ENCODE assay signal across 18 cellular contexts in genomic region chr10:95332666-95333249, GRCh38.
"Had no signal": no experiment of that assay in that cellular context is flagged by ENCODE, and none has a peak within 500 bp of the region (broad histone marks: within the 10 kb centered on the region; RNA-seq: fewer than 3 reads in every experiment).

No MANE protein-coding gene starts in this region.

- H3K4me1 ChIP-seq: prostate gland had no signal

- H3K36me3 ChIP-seq: cardiac muscle cell, prostate gland, thyroid gland had no signal

- H3K9me3 ChIP-seq: prostate gland, thyroid gland had no signal

- ATAC-seq: activated CD4-positive, alpha-beta T cell treated with anti-CD3 and anti-CD28 coated beads for 36 hours; activated naive CD8-positive, alpha-beta T cell treated with anti-CD3 and anti-CD28 coated beads, Interleukin-2, amount 50 U/mL, for 24 hours; natural killer cell; T-cell had no signal

- DNase-seq: activated CD4-positive, alpha-beta memory T cell treated with anti-CD3 and anti-CD28 coated beads, Interleukin-2, amount 10 ng/mL, durations not matched to agents 7 days and 5 days; activated CD4-positive, alpha-beta T cell treated with anti-CD3 and anti-CD28 coated beads for 36 hours; activated naive CD4-positive, alpha-beta T cell; activated naive CD8-positive, alpha-beta T cell treated with anti-CD3 and anti-CD28 coated beads, Interleukin-2, amount 50 U/mL, for 24 hours; activated T-cell treated with anti-CD3 and anti-CD28 coated beads, Interleukin-2, amount 50 U/mL, for 48 hours; foreskin melanocyte; mammary epithelial cell; natural killer cell; occipital lobe; stimulated activated CD4-positive, alpha-beta T cell treated with anti-CD3 and anti-CD28 coated beads, Interleukin-15, amount 100 ng/mL, for 24 hours; stimulated activated CD4-positive, alpha-beta T cell treated with anti-CD3 and anti-CD28 coated beads, Interleukin-4, amount 100 ng/mL, for 24 hours; T-cell; thyroid gland had no signal

- H3K4me3 ChIP-seq: cardiac muscle cell, hepatocyte, prostate gland, SK-N-MC, thyroid gland had no signal

- H3K27me3 ChIP-seq: cardiac muscle cell, hepatocyte, thyroid gland had no signal

- H3K27ac ChIP-seq: cardiac muscle cell, hepatocyte, SK-N-MC, VCaP had no signal
